Comparison of ENCODE assay signal across 1 cellular context in the genomic region with DNA sequence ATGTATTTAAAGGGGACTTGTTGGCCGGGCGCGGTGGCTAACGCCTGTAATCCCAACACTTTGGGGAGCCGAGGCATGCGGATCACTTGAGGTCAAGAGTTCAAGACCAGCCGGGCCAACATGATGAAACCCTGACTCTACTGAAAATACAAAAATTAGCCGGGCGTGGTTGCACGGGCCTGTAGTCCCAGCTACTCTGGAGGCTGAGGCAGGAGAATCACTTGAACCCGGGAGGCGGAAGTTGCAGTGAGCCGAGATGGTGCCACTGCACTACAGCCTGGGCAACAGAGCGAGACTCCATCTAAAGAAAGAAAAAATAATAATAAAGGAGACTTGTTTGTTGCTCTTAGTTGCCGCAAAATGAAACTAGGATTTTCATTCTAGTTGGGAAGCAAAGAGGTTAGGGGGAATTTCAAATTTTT.
TF ChIP-seq lines count a peak whose summit lies in the region.

No MANE protein-coding gene starts in this region.

TF ChIP-seq in H1, 55 proteins besides CTCF, POLR2A, EP300 and RAD21:
- TF ChIP-seq KDM1A (IDR thresholded peaks at IDR 0.05; ENCODE audit: borderline replicate concordance, low read length): peak; percentile 69; the same call in 1 of the 2 replicates
- 0 out of 2 replicates have a peak, but pooled peaks have one; percentile 3 for TF ChIP-seq E2F6 (IDR thresholded peaks at IDR 0.05)
